In the genomic region with DNA sequence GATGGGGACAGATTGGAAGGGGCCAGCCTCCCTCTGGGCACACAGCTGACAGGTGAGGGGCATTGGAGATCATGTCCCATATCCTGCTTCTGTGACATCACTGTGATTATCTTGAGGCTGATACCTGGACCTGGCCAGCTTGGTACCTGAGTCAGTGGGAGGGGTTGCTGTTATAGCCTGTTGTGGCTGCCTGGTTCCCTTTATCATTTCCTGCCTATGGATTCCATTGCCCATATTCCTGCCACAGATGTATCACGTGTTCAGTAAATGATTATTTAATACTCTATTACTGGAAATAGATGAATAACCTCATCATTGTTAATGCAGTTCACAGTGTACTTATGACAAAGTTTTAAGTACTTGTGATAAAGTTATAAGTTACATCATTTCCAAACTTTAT, we compare ENCODE assay signal across 1 cellular context.
TF ChIP-seq lines count a peak whose summit lies in the region.

No MANE protein-coding gene starts in this region.

TF ChIP-seq in IMR-90, 13 proteins besides CTCF, POLR2A, EP300 and RAD21:
- TF ChIP-seq MAZ (IDR thresholded peaks at IDR 0.05; ENCODE audit: borderline replicate concordance, low read depth, low read length) (no peak), MXI1 (IDR thresholded peaks at IDR 0.05; ENCODE audit: borderline replicate concordance, low read depth, low read length) (no peak), SMC3 (IDR thresholded peaks at IDR 0.05; ENCODE audit: low read depth, low read length) (no peak), FOS (IDR thresholded peaks at IDR 0.05; ENCODE audit: low read depth, low read length) (no peak), NFE2L2 (IDR thresholded peaks at IDR 0.05; ENCODE audit: low read depth, low read length) (no peak), RCOR1 (IDR thresholded peaks at IDR 0.05; ENCODE audit: insufficient replicate concordance, low read length) (no peak), CHD1 (IDR thresholded peaks at IDR 0.05; ENCODE audit: low read depth, low read length) (no peak), MAFK (IDR thresholded peaks at IDR 0.05; ENCODE audit: low read depth, low read length) (no peak)
- TF ChIP-seq, protein P1, sequence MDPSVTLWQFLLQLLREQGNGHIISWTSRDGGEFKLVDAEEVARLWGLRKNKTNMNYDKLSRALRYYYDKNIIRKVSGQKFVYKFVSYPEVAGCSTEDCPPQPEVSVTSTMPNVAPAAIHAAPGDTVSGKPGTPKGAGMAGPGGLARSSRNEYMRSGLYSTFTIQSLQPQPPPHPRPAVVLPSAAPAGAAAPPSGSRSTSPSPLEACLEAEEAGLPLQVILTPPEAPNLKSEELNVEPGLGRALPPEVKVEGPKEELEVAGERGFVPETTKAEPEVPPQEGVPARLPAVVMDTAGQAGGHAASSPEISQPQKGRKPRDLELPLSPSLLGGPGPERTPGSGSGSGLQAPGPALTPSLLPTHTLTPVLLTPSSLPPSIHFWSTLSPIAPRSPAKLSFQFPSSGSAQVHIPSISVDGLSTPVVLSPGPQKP (IDR thresholded peaks at IDR 0.05; ENCODE audit: borderline replicate concordance, low read depth, low read length): no peak
